Comparison of ENCODE assay signal across 1 cellular context in the genomic region with DNA sequence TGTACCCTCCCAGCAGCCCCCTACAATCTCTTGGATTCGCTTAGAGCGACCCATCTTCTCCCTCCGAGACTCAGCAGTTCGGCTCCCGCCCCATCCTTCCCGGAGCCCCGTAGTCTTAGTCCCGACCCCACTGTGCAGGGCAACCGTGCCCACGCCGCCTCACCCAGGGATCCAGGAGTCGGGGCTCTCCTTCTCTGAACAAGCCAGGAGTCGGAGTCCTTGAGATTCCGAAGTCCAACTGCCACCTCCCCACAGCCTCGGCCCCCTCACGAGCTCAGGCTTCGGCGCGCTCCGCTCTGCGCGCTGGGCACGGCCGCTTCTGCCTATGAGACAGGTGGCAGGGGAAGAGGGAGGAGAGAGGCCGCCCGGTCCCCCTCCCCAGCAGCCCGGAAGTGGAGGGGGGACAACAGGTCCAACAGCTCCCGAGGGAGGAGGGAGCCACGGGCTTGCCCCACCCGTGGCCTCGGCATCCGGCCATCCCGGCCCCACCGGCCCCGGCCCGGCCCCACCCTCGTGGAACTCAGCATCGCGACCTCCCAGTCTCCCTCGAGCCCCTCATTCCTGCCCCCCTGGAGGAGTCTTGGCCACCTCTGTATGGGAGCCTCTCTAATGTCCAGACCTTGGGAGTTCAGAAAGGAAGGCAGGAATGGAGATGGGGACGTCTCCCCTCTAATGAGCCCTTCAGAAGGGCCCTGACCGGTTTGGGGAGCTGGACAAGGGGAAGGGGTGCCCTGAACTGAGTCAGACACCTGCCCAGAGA.
TF ChIP-seq lines count a peak whose summit lies in the region.

A gene (minus strand): TSS at position 321 of the 760 bp plus-strand sequence. CDS start 628 bp downstream, outside the sequence.

TF ChIP-seq in HepG2, 621 proteins besides CTCF, POLR2A, EP300 and RAD21 (continued from another document and continues in another):
- TF ChIP-seq, protein P1, sequence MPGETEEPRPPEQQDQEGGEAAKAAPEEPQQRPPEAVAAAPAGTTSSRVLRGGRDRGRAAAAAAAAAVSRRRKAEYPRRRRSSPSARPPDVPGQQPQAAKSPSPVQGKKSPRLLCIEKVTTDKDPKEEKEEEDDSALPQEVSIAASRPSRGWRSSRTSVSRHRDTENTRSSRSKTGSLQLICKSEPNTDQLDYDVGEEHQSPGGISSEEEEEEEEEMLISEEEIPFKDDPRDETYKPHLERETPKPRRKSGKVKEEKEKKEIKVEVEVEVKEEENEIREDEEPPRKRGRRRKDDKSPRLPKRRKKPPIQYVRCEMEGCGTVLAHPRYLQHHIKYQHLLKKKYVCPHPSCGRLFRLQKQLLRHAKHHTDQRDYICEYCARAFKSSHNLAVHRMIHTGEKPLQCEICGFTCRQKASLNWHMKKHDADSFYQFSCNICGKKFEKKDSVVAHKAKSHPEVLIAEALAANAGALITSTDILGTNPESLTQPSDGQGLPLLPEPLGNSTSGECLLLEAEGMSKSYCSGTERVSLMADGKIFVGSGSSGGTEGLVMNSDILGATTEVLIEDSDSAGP (CRISPR knock-in tag; IDR thresholded peaks at IDR 0.05; ENCODE audit: borderline replicate concordance) = peak; percentile 58; the same call in 1 of the 2 replicates
- TF ChIP-seq, protein P2, sequence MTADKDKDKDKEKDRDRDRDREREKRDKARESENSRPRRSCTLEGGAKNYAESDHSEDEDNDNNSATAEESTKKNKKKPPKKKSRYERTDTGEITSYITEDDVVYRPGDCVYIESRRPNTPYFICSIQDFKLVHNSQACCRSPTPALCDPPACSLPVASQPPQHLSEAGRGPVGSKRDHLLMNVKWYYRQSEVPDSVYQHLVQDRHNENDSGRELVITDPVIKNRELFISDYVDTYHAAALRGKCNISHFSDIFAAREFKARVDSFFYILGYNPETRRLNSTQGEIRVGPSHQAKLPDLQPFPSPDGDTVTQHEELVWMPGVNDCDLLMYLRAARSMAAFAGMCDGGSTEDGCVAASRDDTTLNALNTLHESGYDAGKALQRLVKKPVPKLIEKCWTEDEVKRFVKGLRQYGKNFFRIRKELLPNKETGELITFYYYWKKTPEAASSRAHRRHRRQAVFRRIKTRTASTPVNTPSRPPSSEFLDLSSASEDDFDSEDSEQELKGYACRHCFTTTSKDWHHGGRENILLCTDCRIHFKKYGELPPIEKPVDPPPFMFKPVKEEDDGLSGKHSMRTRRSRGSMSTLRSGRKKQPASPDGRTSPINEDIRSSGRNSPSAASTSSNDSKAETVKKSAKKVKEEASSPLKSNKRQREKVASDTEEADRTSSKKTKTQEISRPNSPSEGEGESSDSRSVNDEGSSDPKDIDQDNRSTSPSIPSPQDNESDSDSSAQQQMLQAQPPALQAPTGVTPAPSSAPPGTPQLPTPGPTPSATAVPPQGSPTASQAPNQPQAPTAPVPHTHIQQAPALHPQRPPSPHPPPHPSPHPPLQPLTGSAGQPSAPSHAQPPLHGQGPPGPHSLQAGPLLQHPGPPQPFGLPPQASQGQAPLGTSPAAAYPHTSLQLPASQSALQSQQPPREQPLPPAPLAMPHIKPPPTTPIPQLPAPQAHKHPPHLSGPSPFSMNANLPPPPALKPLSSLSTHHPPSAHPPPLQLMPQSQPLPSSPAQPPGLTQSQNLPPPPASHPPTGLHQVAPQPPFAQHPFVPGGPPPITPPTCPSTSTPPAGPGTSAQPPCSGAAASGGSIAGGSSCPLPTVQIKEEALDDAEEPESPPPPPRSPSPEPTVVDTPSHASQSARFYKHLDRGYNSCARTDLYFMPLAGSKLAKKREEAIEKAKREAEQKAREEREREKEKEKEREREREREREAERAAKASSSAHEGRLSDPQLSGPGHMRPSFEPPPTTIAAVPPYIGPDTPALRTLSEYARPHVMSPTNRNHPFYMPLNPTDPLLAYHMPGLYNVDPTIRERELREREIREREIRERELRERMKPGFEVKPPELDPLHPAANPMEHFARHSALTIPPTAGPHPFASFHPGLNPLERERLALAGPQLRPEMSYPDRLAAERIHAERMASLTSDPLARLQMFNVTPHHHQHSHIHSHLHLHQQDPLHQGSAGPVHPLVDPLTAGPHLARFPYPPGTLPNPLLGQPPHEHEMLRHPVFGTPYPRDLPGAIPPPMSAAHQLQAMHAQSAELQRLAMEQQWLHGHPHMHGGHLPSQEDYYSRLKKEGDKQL (CRISPR knock-in tag; IDR thresholded peaks at IDR 0.05; ENCODE audit: low read depth) = 0 out of 2 replicates have a peak, but pooled peaks have one; percentile 19
- TF ChIP-seq XBP1 (CRISPR knock-in tag; IDR thresholded peaks at IDR 0.05) (no peak), ZNF557 (CRISPR knock-in tag; IDR thresholded peaks at IDR 0.05) (no peak), RXRB (CRISPR knock-in tag; IDR thresholded peaks at IDR 0.05; ENCODE audit: borderline replicate concordance) (no peak), FOXO1 (CRISPR knock-in tag; IDR thresholded peaks at IDR 0.05) (no peak), ZNF383 (CRISPR knock-in tag; IDR thresholded peaks at IDR 0.05; ENCODE audit: borderline replicate concordance) (no peak), SUZ12 (IDR thresholded peaks at IDR 0.05; ENCODE audit: low read depth, low read length) (no peak), HNRNPLL (IDR thresholded peaks at IDR 0.05; ENCODE audit: low read depth, low read length, poor library complexity, severe bottlenecking) (no peak), ZFP36L1 (CRISPR knock-in tag; IDR thresholded peaks at IDR 0.05) (no peak), KDM5B (CRISPR knock-in tag; IDR thresholded peaks at IDR 0.05; ENCODE audit: borderline replicate concordance) (peak; percentile 51; the same call in 1 of the 2 replicates), KLF16 (CRISPR knock-in tag; IDR thresholded peaks at IDR 0.05) (no peak; a peak in 2 of 4 replicates), ZNF12 (CRISPR knock-in tag; IDR thresholded peaks at IDR 0.05) (no peak), ZNF44 (CRISPR knock-in tag; IDR thresholded peaks at IDR 0.05) (no peak), GABPA (IDR thresholded peaks at IDR 0.05; ENCODE audit: low read depth, low read length) (peak; percentile 51), GABPA (CRISPR knock-in tag; IDR thresholded peaks at IDR 0.05; ENCODE audit: low read depth) (peak; percentile 76), ZSCAN21 (CRISPR knock-in tag; IDR thresholded peaks at IDR 0.05; ENCODE audit: borderline replicate concordance) (peak; percentile 24; the same call in 1 of the 2 replicates), POGZ (CRISPR knock-in tag; IDR thresholded peaks at IDR 0.05) (no peak; the same call in 1 of the 2 replicates), CCDC6 (CRISPR knock-in tag; IDR thresholded peaks at IDR 0.05) (no peak), ZSCAN9 (CRISPR knock-in tag; IDR thresholded peaks at IDR 0.05; ENCODE audit: borderline replicate concordance) (no peak), HHEX (CRISPR knock-in tag; IDR thresholded peaks at IDR 0.05) (no peak), ZNF207 (IDR thresholded peaks at IDR 0.05; ENCODE audit: borderline replicate concordance) (no peak), MAFK (conservative IDR thresholded peaks at IDR 0.05 in 1 of 2, IDR thresholded peaks at IDR 0.05 in 1 of 2; ENCODE audit: low read length in 2 of 2) (no peak), ZFP36L2 (CRISPR knock-in tag; IDR thresholded peaks at IDR 0.05) (no peak), ZKSCAN8 (CRISPR knock-in tag; IDR thresholded peaks at IDR 0.05; ENCODE audit: borderline replicate concordance) (no peak), ZMYM2 (CRISPR knock-in tag; IDR thresholded peaks at IDR 0.05) (no peak), ZSCAN20 (CRISPR knock-in tag; IDR thresholded peaks at IDR 0.05; ENCODE audit: borderline replicate concordance) (no peak), ZNF430 (CRISPR knock-in tag; IDR thresholded peaks at IDR 0.05) (0 out of 2 replicates have a peak, but pooled peaks have one; percentile 15), CBFB (CRISPR knock-in tag; IDR thresholded peaks at IDR 0.05) (no peak), KMT2A (CRISPR knock-in tag; IDR thresholded peaks at IDR 0.05) (no peak), NR2F6 (IDR thresholded peaks at IDR 0.05) (peak; percentile 45), NR2F6 (CRISPR knock-in tag; IDR thresholded peaks at IDR 0.05) (peak; percentile 3; the same call in 1 of the 2 replicates), U2AF1 (optimal IDR thresholded peaks at IDR 0.05; ENCODE audit: low read depth, low read length) (no peak)
- TF ChIP-seq, protein P3, sequence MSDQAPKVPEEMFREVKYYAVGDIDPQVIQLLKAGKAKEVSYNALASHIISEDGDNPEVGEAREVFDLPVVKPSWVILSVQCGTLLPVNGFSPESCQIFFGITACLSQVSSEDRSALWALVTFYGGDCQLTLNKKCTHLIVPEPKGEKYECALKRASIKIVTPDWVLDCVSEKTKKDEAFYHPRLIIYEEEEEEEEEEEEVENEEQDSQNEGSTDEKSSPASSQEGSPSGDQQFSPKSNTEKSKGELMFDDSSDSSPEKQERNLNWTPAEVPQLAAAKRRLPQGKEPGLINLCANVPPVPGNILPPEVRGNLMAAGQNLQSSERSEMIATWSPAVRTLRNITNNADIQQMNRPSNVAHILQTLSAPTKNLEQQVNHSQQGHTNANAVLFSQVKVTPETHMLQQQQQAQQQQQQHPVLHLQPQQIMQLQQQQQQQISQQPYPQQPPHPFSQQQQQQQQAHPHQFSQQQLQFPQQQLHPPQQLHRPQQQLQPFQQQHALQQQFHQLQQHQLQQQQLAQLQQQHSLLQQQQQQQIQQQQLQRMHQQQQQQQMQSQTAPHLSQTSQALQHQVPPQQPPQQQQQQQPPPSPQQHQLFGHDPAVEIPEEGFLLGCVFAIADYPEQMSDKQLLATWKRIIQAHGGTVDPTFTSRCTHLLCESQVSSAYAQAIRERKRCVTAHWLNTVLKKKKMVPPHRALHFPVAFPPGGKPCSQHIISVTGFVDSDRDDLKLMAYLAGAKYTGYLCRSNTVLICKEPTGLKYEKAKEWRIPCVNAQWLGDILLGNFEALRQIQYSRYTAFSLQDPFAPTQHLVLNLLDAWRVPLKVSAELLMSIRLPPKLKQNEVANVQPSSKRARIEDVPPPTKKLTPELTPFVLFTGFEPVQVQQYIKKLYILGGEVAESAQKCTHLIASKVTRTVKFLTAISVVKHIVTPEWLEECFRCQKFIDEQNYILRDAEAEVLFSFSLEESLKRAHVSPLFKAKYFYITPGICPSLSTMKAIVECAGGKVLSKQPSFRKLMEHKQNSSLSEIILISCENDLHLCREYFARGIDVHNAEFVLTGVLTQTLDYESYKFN (CRISPR knock-in tag; conservative IDR thresholded peaks at IDR 0.05) = no peak; the same call in none of the 2 replicates
- TF ChIP-seq, protein P4, sequence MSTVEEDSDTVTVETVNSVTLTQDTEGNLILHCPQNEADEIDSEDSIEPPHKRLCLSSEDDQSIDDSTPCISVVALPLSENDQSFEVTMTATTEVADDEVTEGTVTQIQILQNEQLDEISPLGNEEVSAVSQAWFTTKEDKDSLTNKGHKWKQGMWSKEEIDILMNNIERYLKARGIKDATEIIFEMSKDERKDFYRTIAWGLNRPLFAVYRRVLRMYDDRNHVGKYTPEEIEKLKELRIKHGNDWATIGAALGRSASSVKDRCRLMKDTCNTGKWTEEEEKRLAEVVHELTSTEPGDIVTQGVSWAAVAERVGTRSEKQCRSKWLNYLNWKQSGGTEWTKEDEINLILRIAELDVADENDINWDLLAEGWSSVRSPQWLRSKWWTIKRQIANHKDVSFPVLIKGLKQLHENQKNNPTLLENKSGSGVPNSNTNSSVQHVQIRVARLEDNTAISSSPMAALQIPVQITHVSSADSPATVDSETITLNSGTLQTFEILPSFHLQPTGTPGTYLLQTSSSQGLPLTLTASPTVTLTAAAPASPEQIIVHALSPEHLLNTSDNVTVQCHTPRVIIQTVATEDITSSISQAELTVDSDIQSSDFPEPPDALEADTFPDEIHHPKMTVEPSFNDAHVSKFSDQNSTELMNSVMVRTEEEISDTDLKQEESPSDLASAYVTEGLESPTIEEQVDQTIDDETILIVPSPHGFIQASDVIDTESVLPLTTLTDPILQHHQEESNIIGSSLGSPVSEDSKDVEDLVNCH (CRISPR knock-in tag; IDR thresholded peaks at IDR 0.05) = no peak
- TF ChIP-seq, protein P5, sequence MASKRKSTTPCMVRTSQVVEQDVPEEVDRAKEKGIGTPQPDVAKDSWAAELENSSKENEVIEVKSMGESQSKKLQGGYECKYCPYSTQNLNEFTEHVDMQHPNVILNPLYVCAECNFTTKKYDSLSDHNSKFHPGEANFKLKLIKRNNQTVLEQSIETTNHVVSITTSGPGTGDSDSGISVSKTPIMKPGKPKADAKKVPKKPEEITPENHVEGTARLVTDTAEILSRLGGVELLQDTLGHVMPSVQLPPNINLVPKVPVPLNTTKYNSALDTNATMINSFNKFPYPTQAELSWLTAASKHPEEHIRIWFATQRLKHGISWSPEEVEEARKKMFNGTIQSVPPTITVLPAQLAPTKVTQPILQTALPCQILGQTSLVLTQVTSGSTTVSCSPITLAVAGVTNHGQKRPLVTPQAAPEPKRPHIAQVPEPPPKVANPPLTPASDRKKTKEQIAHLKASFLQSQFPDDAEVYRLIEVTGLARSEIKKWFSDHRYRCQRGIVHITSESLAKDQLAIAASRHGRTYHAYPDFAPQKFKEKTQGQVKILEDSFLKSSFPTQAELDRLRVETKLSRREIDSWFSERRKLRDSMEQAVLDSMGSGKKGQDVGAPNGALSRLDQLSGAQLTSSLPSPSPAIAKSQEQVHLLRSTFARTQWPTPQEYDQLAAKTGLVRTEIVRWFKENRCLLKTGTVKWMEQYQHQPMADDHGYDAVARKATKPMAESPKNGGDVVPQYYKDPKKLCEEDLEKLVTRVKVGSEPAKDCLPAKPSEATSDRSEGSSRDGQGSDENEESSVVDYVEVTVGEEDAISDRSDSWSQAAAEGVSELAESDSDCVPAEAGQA (IDR thresholded peaks at IDR 0.05; ENCODE audit: low read depth) = no peak
- TF ChIP-seq, protein P5 (CRISPR knock-in tag; IDR thresholded peaks at IDR 0.05; ENCODE audit: borderline replicate concordance) = no peak
- TF ChIP-seq, protein P6, sequence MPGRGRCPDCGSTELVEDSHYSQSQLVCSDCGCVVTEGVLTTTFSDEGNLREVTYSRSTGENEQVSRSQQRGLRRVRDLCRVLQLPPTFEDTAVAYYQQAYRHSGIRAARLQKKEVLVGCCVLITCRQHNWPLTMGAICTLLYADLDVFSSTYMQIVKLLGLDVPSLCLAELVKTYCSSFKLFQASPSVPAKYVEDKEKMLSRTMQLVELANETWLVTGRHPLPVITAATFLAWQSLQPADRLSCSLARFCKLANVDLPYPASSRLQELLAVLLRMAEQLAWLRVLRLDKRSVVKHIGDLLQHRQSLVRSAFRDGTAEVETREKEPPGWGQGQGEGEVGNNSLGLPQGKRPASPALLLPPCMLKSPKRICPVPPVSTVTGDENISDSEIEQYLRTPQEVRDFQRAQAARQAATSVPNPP (CRISPR knock-in tag; IDR thresholded peaks at IDR 0.05) = no peak
